Comparison of ENCODE assay signal across 16 cellular contexts in genomic region chr7:125032943-125033342, GRCh38.
A peak's percentile ranks its signal among the peaks of the same experiment; 100 is the strongest.
DNase-seq lines count a peak whose midpoint lies in the region; ATAC-seq and TF ChIP-seq lines count a peak whose summit lies in the region.
"Had no signal": no experiment of that assay in that cellular context is flagged by ENCODE, and none has a peak within 500 bp of the region (broad histone marks: within the 10 kb centered on the region; RNA-seq: fewer than 3 reads in every experiment).

No MANE protein-coding gene starts in this region.

- H3K27ac ChIP-seq in 22Rv1 (peak overlapping the region; percentile 55), uterus (no peak overlapping the region)
- H3K27ac ChIP-seq: BLaER1, HL-60 had no signal

- no peak overlapping the region for H3K4me3 ChIP-seq in uterus
- H3K4me3 ChIP-seq: BLaER1, HAP-1, K562 had no signal

- TF ChIP-seq CTCF in 22Rv1 (IDR thresholded peaks at IDR 0.05) = no peak
- no peak for TF ChIP-seq CTCF in uterus (IDR thresholded peaks at IDR 0.05)

- intact Hi-C loops in uterus (cut with DNase I; ENCODE audit: low total_unique reads) = no loop called here

- no peaks in the 10 kb centered on the region for H3K4me1 ChIP-seq in uterus
- H3K4me1 ChIP-seq: BLaER1, HAP-1 had no signal

- H3K36me3 ChIP-seq in uterus = no peaks in the 10 kb centered on the region
- H3K36me3 ChIP-seq: BLaER1, HAP-1 had no signal

- no peak for ATAC-seq in GM19035 (IDR thresholded peaks at IDR 0.05; ENCODE audit: unreplicated experiment)

- no peaks in the 10 kb centered on the region for H3K9me3 ChIP-seq in uterus
- H3K9me3 ChIP-seq: BLaER1, HAP-1 had no signal

- TF ChIP-seq POLR2A in uterus (IDR thresholded peaks at IDR 0.05) = no peak

- no peaks in the 10 kb centered on the region for H3K27me3 ChIP-seq in uterus
- H3K27me3 ChIP-seq: BLaER1 had no signal

- peak; percentile 12 for DNase-seq in Ammon's horn (ENCODE audit: low spot score)
- peak; percentile 31 for DNase-seq in NCI-H1092 (lab: John Stamatoyannopoulos, UW)
- DNase-seq in left kidney (ENCODE audit: low read depth, low spot score) = peak; percentile 3
- DNase-seq in uterus = no peak
- DNase-seq in SW480 (ENCODE audit: low spot score) = no peak
- DNase-seq: Calu3; CD4-positive, CD25-positive, alpha-beta regulatory T cell; DMS 273 treated with DMSO at 0.1 percent for 48 hours; DMS79 treated with DMSO at 0.1 percent for 48 hours; EL had no signal

Comparison
In these comparisons a context has a peak if more than half of its experiments do, and no peak if none do; other contexts are left out.
1. DNase-seq: peak in Ammon's horn (single experiment), NCI-H1092 (single experiment) and left kidney (single experiment); none in uterus (0 of 2) and SW480 (single experiment).